8 cellular contexts compared by ENCODE assay signal in genomic region chr3:23999012-23999641, GRCh38. TPM values are rescaled to one million over a fixed set of nuclear protein-coding genes. Genes with fewer than 3 reads are reported as not detected.
DNase-seq lines count a peak whose midpoint lies in the region; ATAC-seq lines count a peak whose summit lies in the region.

No MANE protein-coding gene starts in this region.

- DNase-seq in CD8-positive, alpha-beta memory T cell, result peak; percentile 15 to 56 (median 30)
- DNase-seq in NCI-H2029 treated with DMSO at 0.1 percent for 48 hours (lab: John Stamatoyannopoulos, UW) (peak; percentile 76), midbrain (lab: John Stamatoyannopoulos, UW) (peak; percentile 85)
- DNase-seq in activated CD4-positive, alpha-beta T cell treated with anti-CD3 and anti-CD28 coated beads, Interleukin-2, amount 50 U/mL, for 1 hour, result peak; percentile 62
- peak; percentile 42 to 49 (median 43) for DNase-seq in effector memory CD8-positive, alpha-beta T cell
- peak; percentile 55 for DNase-seq in stimulated activated CD8-positive, alpha-beta memory T cell treated with anti-CD3 and anti-CD28 coated beads, Interleukin-7, amount 100 ng/mL, for 24 hours (ENCODE audit: low read depth)

- POLR2A ChIA-PET in CD8-positive, alpha-beta memory T cell (lab: Charles Lee), result no interaction called here

- CTCF ChIA-PET in CD8-positive, alpha-beta memory T cell (lab: Charles Lee), result interaction anchor here (0.6 to 0.7 kb wide), 2 partner anchors 188 to 1014 kb away, joined by 3 to 4 read pairs; no protein-coding TSS in a partner anchor

- H3K36me3 ChIP-seq in CD8-positive, alpha-beta memory T cell (ENCODE audit: insufficient read depth, low read length), result no peaks in the 10 kb centered on the region

- H3K9me3 Mint-ChIP-seq in CD8-positive, alpha-beta memory T cell, result no peaks in the 10 kb centered on the region
- H3K9me3 Mint-ChIP-seq in effector memory CD8-positive, alpha-beta T cell, result no peaks in the 10 kb centered on the region

- no peaks in the 10 kb centered on the region for H3K4me1 ChIP-seq in CD8-positive, alpha-beta memory T cell (ENCODE audit: insufficient read depth, low read length)

- H3K9me3 ChIP-seq in CD8-positive, alpha-beta memory T cell (ENCODE audit: low read length), result no peaks in the 10 kb centered on the region

- peaks cover 0 to 3% (median 3%) of the 10 kb centered on the region in 3 donors for H3K4me1 Mint-ChIP-seq in CD8-positive, alpha-beta memory T cell
- H3K4me1 Mint-ChIP-seq in effector memory CD8-positive, alpha-beta T cell (ENCODE audit: low read depth in 2 of 2), result no peaks in the 10 kb centered on the region

- H3K27me3 ChIP-seq in CD8-positive, alpha-beta memory T cell (ENCODE audit: insufficient read depth, low read length, poor library complexity, severe bottlenecking), result peaks cover 5% of the 10 kb centered on the region

- H3K4me3 Mint-ChIP-seq in CD8-positive, alpha-beta memory T cell, result no peak overlapping the region
- no peak overlapping the region for H3K4me3 Mint-ChIP-seq in effector memory CD8-positive, alpha-beta T cell

- no peak overlapping the region for H3K27ac ChIP-seq in CD8-positive, alpha-beta memory T cell (ENCODE audit: low read depth, low read length)

- no peaks in the 10 kb centered on the region for H3K36me3 Mint-ChIP-seq in CD8-positive, alpha-beta memory T cell
- peaks cover 6% of the 10 kb centered on the region for H3K36me3 Mint-ChIP-seq in effector memory CD8-positive, alpha-beta T cell (ENCODE audit: insufficient read depth)

- peak; percentile 59 for ATAC-seq in GM21529 (IDR thresholded peaks at IDR 0.05; ENCODE audit: unreplicated experiment)
- no peak for ATAC-seq in effector memory CD8-positive, alpha-beta T cell (replicated peaks)
- ATAC-seq in HG02870 (IDR thresholded peaks at IDR 0.05; ENCODE audit: unreplicated experiment), result no peak

- no peak overlapping the region for H3K4me3 ChIP-seq in CD8-positive, alpha-beta memory T cell (ENCODE audit: low read length)

- peak overlapping the region in 1 of 8 donors; percentile 18 for H3K27ac Mint-ChIP-seq in CD8-positive, alpha-beta memory T cell
- no peak overlapping the region for H3K27ac Mint-ChIP-seq in effector memory CD8-positive, alpha-beta T cell

- H3K27me3 Mint-ChIP-seq in CD8-positive, alpha-beta memory T cell, result peaks cover 6 to 7% of the 10 kb centered on the region in 2 donors
- H3K27me3 Mint-ChIP-seq in effector memory CD8-positive, alpha-beta T cell, result peaks cover 0 to 5% of the 10 kb centered on the region in 2 donors

RNA-seq across cellular contexts. Expression of gene NR1D2, which starts 54.0 kb away (rescaled TPM):
- 1 to 10 TPM; 7.9 to 8.4 TPM for total RNA-seq in CD8-positive, alpha-beta memory T cell
- 57.1 TPM for polyA plus RNA-seq in CD8-positive, alpha-beta memory T cell

Comparison
In these comparisons a context has a peak if more than half of its experiments do, and no peak if none do; other contexts are left out.
1. DNase-seq: peak in every context shown above with its lines; median percentile 85 in midbrain; 76 in NCI-H2029 treated with DMSO at 0.1 percent for 48 hours; 62 in activated CD4-positive, alpha-beta T cell treated with anti-CD3 and anti-CD28 coated beads, Interleukin-2, amount 50 U/mL, for 1 hour; 55 in stimulated activated CD8-positive, alpha-beta memory T cell treated with anti-CD3 and anti-CD28 coated beads, Interleukin-7, amount 100 ng/mL, for 24 hours; 43 in effector memory CD8-positive, alpha-beta T cell; 30 in CD8-positive, alpha-beta memory T cell.